8 cellular contexts compared by ENCODE assay signal in genomic region chr4:82371398-82371972, GRCh38. TPM values are rescaled to one million over a fixed set of nuclear protein-coding genes. Genes with fewer than 3 reads are reported as not detected.
DNase-seq lines count a peak whose midpoint lies in the region; ATAC-seq and TF ChIP-seq lines count a peak whose summit lies in the region.

No MANE protein-coding gene starts in this region.

- DNase-seq in OCI-M1 (lab: John Stamatoyannopoulos, UW) (peak; percentile 53), epithelial cell of proximal tubule (ENCODE audit: low read depth) (no peak), osteocyte (ENCODE audit: extremely low spot score, unreplicated experiment) (no peak), head of caudate nucleus (no peak)

- no peaks in the 10 kb centered on the region for H3K9me3 Mint-ChIP-seq in osteocyte (ENCODE audit: unreplicated experiment)

- TF ChIP-seq CTCF in GM12875 (IDR thresholded peaks at IDR 0.05; ENCODE audit: borderline replicate concordance, insufficient read depth, low read depth, low read length) (no peak), epithelial cell of proximal tubule (conservative IDR thresholded peaks at IDR 0.05; ENCODE audit: low read depth, low read length) (no peak), osteocyte (IDR thresholded peaks at IDR 0.05) (no peak)

- H3K4me3 ChIP-seq in GM12875 (ENCODE audit: low read depth, low read length) (peak overlapping the region; percentile 98), epithelial cell of proximal tubule (ENCODE audit: low read depth, low read length) (peak overlapping the region; percentile 70)

- H3K27ac Mint-ChIP-seq in osteocyte (ENCODE audit: unreplicated experiment), result peak overlapping the region; percentile 98

- peaks cover 52% of the 10 kb centered on the region for H3K4me1 Mint-ChIP-seq in osteocyte (ENCODE audit: unreplicated experiment)

- peak overlapping the region; percentile 92 for H3K4me3 Mint-ChIP-seq in osteocyte (ENCODE audit: unreplicated experiment)

- intact Hi-C loops in head of caudate nucleus (cut with DNase I), result loop anchor here (5.0 to 10.0 kb wide), 2 partner anchors 84 to 663 kb away; partner anchors contain the start of gene COPS4

- H3K27me3 Mint-ChIP-seq in osteocyte (ENCODE audit: unreplicated experiment), result no peaks in the 10 kb centered on the region

- peaks cover 17% of the 10 kb centered on the region for H3K36me3 Mint-ChIP-seq in osteocyte (ENCODE audit: unreplicated experiment)

- ATAC-seq in HG03280 (IDR thresholded peaks at IDR 0.05; ENCODE audit: unreplicated experiment) (no peak), GM18511 (IDR thresholded peaks at IDR 0.05; ENCODE audit: unreplicated experiment) (no peak), HG02759 (IDR thresholded peaks at IDR 0.05; ENCODE audit: unreplicated experiment) (no peak)

RNA-seq across cellular contexts. Expression of gene HNRNPD, which starts 2.3 kb away (rescaled TPM):
- 83.0 and 96.6 TPM in 2 replicates for total RNA-seq in epithelial cell of proximal tubule
- total RNA-seq in osteocyte, result 189 and 197 TPM in 2 replicates

RNA-seq across cellular contexts. Expression of gene HNRNPDL, which starts 58.8 kb away (rescaled TPM):
- 248 and 283 TPM in 2 replicates for total RNA-seq in epithelial cell of proximal tubule
- 263 and 279 TPM in 2 replicates for total RNA-seq in osteocyte

RNA-seq across cellular contexts. Expression of gene ENOPH1, which starts 58.9 kb away (rescaled TPM):
- total RNA-seq in epithelial cell of proximal tubule, result 53.5 and 61.1 TPM in 2 replicates
- 36.5 and 36.7 TPM in 2 replicates for total RNA-seq in osteocyte
